Comparison of ENCODE assay signal across 29 cellular contexts in genomic region chr13:70932511-70932910, GRCh38.
"Had no signal": no experiment of that assay in that cellular context is flagged by ENCODE, and none has a peak within 500 bp of the region (broad histone marks: within the 10 kb centered on the region; RNA-seq: fewer than 3 reads in every experiment).

No MANE protein-coding gene starts in this region.

- H3K4me3 ChIP-seq: colonic mucosa, coronary artery, dorsolateral prefrontal cortex, esophagus muscularis mucosa, esophagus squamous epithelium, gastrocnemius medialis, gastroesophageal sphincter, heart left ventricle, heart right ventricle, hepatocyte had no signal

- H3K27me3 ChIP-seq: colonic mucosa, dorsolateral prefrontal cortex, esophagus muscularis mucosa, esophagus squamous epithelium, foreskin keratinocyte, gastrocnemius medialis, gastroesophageal sphincter, heart left ventricle, heart right ventricle, hepatocyte had no signal

- FAIRE-seq: endometrium, endothelial cell of umbilical vein, frontal cortex had no signal

- ATAC-seq: effector memory CD8-positive, alpha-beta T cell; esophagus mucosa; foreskin keratinocyte; gastrocnemius medialis; gastroesophageal sphincter; heart left ventricle; heart right ventricle had no signal

- H3K4me1 Mint-ChIP-seq: endodermal cell had no signal

- H3K4me3 Mint-ChIP-seq: dendritic cell treated with granulocyte-macrophage colony-stimulating factor and Interleukin-4, amounts not matched to agents 40 ng/mL and 50 ng/mL, for 4 days; effector memory CD8-positive, alpha-beta T cell; endodermal cell had no signal

- H3K27me3 Mint-ChIP-seq: dendritic cell treated with granulocyte-macrophage colony-stimulating factor and Interleukin-4, amounts not matched to agents 40 ng/mL and 50 ng/mL, for 4 days; effector memory CD8-positive, alpha-beta T cell had no signal

- H3K27ac Mint-ChIP-seq: dendritic cell treated with granulocyte-macrophage colony-stimulating factor and Interleukin-4, amounts not matched to agents 40 ng/mL and 50 ng/mL, for 4 days; effector memory CD8-positive, alpha-beta T cell; endodermal cell had no signal

- H3K79me2 ChIP-seq: hepatocyte had no signal

- H3K9me3 ChIP-seq: colonic mucosa, esophagus muscularis mucosa, esophagus squamous epithelium, gastrocnemius medialis, gastroesophageal sphincter, heart left ventricle, heart right ventricle had no signal

- H3K4me2 ChIP-seq: hepatocyte had no signal

- H2AFZ ChIP-seq: hepatocyte had no signal

- H3K4me1 ChIP-seq: colonic mucosa, esophagus muscularis mucosa, esophagus squamous epithelium, foreskin keratinocyte, gastrocnemius medialis, gastroesophageal sphincter, heart left ventricle, heart right ventricle had no signal

- H3K36me3 ChIP-seq: colonic mucosa, esophagus muscularis mucosa, esophagus squamous epithelium, gastrocnemius medialis, gastroesophageal sphincter, heart left ventricle, heart right ventricle had no signal

- DNase-seq: colonic mucosa; cortex of kidney; dermis blood vessel endothelial cell; dorsolateral prefrontal cortex; effector CD4-positive, alpha-beta T cell; effector CD8-positive, alpha-beta T cell; effector memory CD4-positive, alpha-beta T cell; effector memory CD8-positive, alpha-beta T cell; endodermal cell; erythroblast; esophagus squamous epithelium; foreskin fibroblast; foreskin keratinocyte; foreskin melanocyte; gastrocnemius medialis; glutamatergic neuron; head of caudate nucleus; heart left ventricle; heart right ventricle had no signal

- H3K27ac ChIP-seq: colonic mucosa, coronary artery, dorsolateral prefrontal cortex, epithelial cell of prostate, esophagus muscularis mucosa, esophagus squamous epithelium, foreskin keratinocyte, gastrocnemius medialis, gastroesophageal sphincter, heart left ventricle, heart right ventricle, hepatocyte had no signal

- H3K9me3 Mint-ChIP-seq: dendritic cell treated with granulocyte-macrophage colony-stimulating factor and Interleukin-4, amounts not matched to agents 40 ng/mL and 50 ng/mL, for 4 days; endodermal cell had no signal
